Comparison of ENCODE assay signal across 17 cellular contexts in the genomic region with DNA sequence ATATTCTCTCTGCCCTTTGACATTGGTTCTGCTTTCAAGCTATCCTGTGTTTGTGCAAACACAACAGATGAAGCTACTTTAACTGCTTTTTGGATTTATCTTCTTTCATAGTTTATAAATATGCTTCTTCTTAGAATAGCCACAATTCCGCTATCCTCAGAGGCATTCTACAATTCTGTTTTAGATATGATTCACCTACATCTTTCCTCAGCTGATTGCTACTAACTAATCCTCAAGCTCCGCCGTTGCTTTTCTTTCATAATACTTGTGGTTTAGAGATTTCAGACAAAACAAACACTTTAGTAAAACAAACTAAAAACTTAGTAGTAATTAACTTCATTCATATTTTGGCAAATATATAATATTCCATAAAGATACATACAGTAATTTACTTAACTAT.
"Had no signal": no experiment of that assay in that cellular context is flagged by ENCODE, and none has a peak within 500 bp of the region (broad histone marks: within the 10 kb centered on the region; RNA-seq: fewer than 3 reads in every experiment).

No MANE protein-coding gene starts in this region.

- H3K27ac ChIP-seq: esophagus muscularis mucosa, gastrocnemius medialis, heart right ventricle, parathyroid adenoma, skin epidermis, stomach had no signal

- H3K79me2 ChIP-seq: parathyroid adenoma had no signal

- H2AFZ ChIP-seq: parathyroid adenoma had no signal

- H3K27me3 ChIP-seq: esophagus muscularis mucosa, gastrocnemius medialis, heart right ventricle, stomach had no signal

- H3K27me3 Mint-ChIP-seq: brain, T-cell had no signal

- H3K4me3 Mint-ChIP-seq: activated CD8-positive, alpha-beta T cell treated with anti-CD3 and anti-CD28 coated beads, Interleukin-2, amount 10 ng/mL, durations not matched to agents 7 days and 5 days; activated naive CD4-positive, alpha-beta T cell treated with anti-CD3 and anti-CD28 coated beads for 36 hours; brain; T-cell; WTC11 had no signal

- H3K9ac ChIP-seq: parathyroid adenoma had no signal

- FAIRE-seq: kidney, urothelium cell line had no signal

- H3K4me1 ChIP-seq: parathyroid adenoma had no signal

- DNase-seq: activated CD4-positive, alpha-beta T cell treated with anti-CD3 and anti-CD28 coated beads for 48 hours; activated CD8-positive, alpha-beta memory T cell treated with anti-CD3 and anti-CD28 coated beads, Interleukin-2, amount 50 U/mL, for 48 hours; activated CD8-positive, alpha-beta T cell treated with anti-CD3 and anti-CD28 coated beads, Interleukin-2, amount 10 ng/mL, durations not matched to agents 7 days and 5 days; activated naive CD4-positive, alpha-beta T cell treated with anti-CD3 and anti-CD28 coated beads for 36 hours; gastrocnemius medialis; heart right ventricle; kidney; left ventricle myocardium superior; stomach; T-cell; T1000 had no signal

- H3K27ac Mint-ChIP-seq: activated CD8-positive, alpha-beta T cell treated with anti-CD3 and anti-CD28 coated beads, Interleukin-2, amount 10 ng/mL, durations not matched to agents 7 days and 5 days; T-cell; WTC11 had no signal

- H3K4me1 Mint-ChIP-seq: brain, T-cell, WTC11 had no signal

- ATAC-seq: activated CD8-positive, alpha-beta T cell treated with anti-CD3 and anti-CD28 coated beads, Interleukin-2, amount 10 ng/mL, durations not matched to agents 7 days and 5 days; gastrocnemius medialis; heart right ventricle; left ventricle myocardium superior; T-cell; WTC11 had no signal

- H3K4me3 ChIP-seq: esophagus muscularis mucosa, gastrocnemius medialis, heart right ventricle, skin epidermis, stomach had no signal

- H3K9me3 ChIP-seq: esophagus muscularis mucosa, gastrocnemius medialis, heart right ventricle, stomach had no signal

- H3K9me3 Mint-ChIP-seq: activated naive CD4-positive, alpha-beta T cell treated with anti-CD3 and anti-CD28 coated beads for 36 hours; brain; T-cell; WTC11 had no signal
